ENCODE assay signal across 1 cellular context in the genomic region with DNA sequence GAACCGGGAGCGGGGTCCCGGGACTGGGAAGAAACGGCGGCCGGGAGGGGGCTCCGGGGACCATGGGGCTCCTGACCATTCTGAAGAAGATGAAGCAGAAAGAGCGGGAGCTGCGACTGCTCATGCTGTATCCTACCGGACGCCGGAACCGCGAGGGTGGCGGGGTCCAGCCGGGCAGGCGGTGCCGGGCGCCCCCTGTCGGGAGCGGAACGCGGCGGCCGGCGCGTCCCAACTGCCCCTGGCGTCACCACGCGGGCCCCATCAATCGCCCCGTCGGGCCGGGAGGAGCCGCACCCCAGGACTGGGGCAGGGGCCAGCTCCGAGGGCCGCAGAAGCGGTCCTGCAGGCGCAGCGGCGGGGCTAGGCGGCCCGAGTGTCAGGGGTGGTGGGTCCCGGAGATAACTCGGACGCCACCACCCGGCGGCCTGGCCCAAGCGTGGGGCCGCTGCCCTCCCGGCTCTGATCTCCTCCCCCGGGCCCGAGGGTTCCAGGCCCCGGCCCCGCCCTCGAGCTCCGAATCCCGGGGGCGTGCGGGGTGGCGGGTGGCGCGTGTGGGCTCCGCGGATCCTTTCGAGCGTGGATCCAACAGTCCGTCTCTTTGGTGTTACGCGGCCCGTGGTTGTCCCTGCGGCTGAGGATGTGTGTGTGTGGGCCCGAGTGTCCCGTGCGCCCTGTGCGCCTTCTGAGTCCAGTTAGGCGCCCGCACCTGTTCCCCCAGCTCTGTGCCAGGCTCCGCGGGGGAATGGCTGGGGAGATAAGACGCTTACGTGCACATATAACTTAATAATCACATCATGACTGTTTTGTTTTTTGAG.
TF ChIP-seq lines count a peak whose summit lies in the region.

A gene (plus strand): TSS at position 15 of the 815 bp plus-strand sequence. CDS start 48 bp downstream, at position 63.

TF ChIP-seq in HepG2, 621 proteins besides CTCF, POLR2A, EP300 and RAD21 (continued from another document and continues in another):
- TF ChIP-seq, protein P1, sequence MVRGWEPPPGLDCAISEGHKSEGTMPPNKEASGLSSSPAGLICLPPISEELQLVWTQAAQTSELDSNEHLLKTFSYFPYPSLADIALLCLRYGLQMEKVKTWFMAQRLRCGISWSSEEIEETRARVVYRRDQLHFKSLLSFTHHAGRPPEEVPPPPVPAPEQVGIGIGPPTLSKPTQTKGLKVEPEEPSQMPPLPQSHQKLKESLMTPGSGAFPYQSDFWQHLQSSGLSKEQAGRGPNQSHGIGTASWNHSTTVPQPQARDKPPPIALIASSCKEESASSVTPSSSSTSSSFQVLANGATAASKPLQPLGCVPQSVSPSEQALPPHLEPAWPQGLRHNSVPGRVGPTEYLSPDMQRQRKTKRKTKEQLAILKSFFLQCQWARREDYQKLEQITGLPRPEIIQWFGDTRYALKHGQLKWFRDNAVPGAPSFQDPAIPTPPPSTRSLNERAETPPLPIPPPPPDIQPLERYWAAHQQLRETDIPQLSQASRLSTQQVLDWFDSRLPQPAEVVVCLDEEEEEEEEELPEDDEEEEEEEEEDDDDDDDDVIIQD (CRISPR knock-in tag; IDR thresholded peaks at IDR 0.05; ENCODE audit: low read depth): no peak
- TF ChIP-seq, protein P2, sequence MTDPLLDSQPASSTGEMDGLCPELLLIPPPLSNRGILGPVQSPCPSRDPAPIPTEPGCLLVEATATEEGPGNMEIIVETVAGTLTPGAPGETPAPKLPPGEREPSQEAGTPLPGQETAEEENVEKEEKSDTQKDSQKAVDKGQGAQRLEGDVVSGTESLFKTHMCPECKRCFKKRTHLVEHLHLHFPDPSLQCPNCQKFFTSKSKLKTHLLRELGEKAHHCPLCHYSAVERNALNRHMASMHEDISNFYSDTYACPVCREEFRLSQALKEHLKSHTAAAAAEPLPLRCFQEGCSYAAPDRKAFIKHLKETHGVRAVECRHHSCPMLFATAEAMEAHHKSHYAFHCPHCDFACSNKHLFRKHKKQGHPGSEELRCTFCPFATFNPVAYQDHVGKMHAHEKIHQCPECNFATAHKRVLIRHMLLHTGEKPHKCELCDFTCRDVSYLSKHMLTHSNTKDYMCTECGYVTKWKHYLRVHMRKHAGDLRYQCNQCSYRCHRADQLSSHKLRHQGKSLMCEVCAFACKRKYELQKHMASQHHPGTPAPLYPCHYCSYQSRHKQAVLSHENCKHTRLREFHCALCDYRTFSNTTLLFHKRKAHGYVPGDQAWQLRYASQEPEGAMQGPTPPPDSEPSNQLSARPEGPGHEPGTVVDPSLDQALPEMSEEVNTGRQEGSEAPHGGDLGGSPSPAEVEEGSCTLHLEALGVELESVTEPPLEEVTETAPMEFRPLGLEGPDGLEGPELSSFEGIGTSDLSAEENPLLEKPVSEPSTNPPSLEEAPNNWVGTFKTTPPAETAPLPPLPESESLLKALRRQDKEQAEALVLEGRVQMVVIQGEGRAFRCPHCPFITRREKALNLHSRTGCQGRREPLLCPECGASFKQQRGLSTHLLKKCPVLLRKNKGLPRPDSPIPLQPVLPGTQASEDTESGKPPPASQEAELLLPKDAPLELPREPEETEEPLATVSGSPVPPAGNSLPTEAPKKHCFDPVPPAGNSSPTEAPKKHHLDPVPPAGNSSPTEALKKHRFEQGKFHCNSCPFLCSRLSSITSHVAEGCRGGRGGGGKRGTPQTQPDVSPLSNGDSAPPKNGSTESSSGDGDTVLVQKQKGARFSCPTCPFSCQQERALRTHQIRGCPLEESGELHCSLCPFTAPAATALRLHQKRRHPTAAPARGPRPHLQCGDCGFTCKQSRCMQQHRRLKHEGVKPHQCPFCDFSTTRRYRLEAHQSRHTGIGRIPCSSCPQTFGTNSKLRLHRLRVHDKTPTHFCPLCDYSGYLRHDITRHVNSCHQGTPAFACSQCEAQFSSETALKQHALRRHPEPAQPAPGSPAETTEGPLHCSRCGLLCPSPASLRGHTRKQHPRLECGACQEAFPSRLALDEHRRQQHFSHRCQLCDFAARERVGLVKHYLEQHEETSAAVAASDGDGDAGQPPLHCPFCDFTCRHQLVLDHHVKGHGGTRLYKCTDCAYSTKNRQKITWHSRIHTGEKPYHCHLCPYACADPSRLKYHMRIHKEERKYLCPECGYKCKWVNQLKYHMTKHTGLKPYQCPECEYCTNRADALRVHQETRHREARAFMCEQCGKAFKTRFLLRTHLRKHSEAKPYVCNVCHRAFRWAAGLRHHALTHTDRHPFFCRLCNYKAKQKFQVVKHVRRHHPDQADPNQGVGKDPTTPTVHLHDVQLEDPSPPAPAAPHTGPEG (CRISPR knock-in tag; IDR thresholded peaks at IDR 0.05): no peak
- peak; percentile 82 for TF ChIP-seq RBM39 (IDR thresholded peaks at IDR 0.05; ENCODE audit: low read depth, low read length, poor library complexity, severe bottlenecking)
- no peak; the same call in 1 of the 2 replicates for TF ChIP-seq TMF1 (CRISPR knock-in tag; IDR thresholded peaks at IDR 0.05; ENCODE audit: low read depth)
- 0 out of 2 replicates have a peak, but pooled peaks have one; percentile 45 for TF ChIP-seq ZNF232 (CRISPR knock-in tag; IDR thresholded peaks at IDR 0.05; ENCODE audit: borderline replicate concordance)
- TF ChIP-seq ZNF20 (CRISPR knock-in tag; IDR thresholded peaks at IDR 0.05): no peak
- TF ChIP-seq ZNF788 (CRISPR knock-in tag; IDR thresholded peaks at IDR 0.05; ENCODE audit: borderline replicate concordance): no peak
- TF ChIP-seq KAT2B (IDR thresholded peaks at IDR 0.05; ENCODE audit: borderline replicate concordance, low read depth, low read length): no peak
- TF ChIP-seq ZNF350 (CRISPR knock-in tag; IDR thresholded peaks at IDR 0.05; ENCODE audit: borderline replicate concordance, low read depth): no peak
- TF ChIP-seq, protein P3, sequence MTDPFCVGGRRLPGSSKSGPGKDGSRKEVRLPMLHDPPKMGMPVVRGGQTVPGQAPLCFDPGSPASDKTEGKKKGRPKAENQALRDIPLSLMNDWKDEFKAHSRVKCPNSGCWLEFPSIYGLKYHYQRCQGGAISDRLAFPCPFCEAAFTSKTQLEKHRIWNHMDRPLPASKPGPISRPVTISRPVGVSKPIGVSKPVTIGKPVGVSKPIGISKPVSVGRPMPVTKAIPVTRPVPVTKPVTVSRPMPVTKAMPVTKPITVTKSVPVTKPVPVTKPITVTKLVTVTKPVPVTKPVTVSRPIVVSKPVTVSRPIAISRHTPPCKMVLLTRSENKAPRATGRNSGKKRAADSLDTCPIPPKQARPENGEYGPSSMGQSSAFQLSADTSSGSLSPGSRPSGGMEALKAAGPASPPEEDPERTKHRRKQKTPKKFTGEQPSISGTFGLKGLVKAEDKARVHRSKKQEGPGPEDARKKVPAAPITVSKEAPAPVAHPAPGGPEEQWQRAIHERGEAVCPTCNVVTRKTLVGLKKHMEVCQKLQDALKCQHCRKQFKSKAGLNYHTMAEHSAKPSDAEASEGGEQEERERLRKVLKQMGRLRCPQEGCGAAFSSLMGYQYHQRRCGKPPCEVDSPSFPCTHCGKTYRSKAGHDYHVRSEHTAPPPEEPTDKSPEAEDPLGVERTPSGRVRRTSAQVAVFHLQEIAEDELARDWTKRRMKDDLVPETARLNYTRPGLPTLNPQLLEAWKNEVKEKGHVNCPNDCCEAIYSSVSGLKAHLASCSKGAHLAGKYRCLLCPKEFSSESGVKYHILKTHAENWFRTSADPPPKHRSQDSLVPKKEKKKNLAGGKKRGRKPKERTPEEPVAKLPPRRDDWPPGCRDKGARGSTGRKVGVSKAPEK (CRISPR knock-in tag; IDR thresholded peaks at IDR 0.05; ENCODE audit: borderline replicate concordance): no peak
- 0 out of 2 replicates have a peak, but pooled peaks have one; percentile 36 for TF ChIP-seq ZSCAN29 (CRISPR knock-in tag; conservative IDR thresholded peaks at IDR 0.05)
- TF ChIP-seq, protein P4, sequence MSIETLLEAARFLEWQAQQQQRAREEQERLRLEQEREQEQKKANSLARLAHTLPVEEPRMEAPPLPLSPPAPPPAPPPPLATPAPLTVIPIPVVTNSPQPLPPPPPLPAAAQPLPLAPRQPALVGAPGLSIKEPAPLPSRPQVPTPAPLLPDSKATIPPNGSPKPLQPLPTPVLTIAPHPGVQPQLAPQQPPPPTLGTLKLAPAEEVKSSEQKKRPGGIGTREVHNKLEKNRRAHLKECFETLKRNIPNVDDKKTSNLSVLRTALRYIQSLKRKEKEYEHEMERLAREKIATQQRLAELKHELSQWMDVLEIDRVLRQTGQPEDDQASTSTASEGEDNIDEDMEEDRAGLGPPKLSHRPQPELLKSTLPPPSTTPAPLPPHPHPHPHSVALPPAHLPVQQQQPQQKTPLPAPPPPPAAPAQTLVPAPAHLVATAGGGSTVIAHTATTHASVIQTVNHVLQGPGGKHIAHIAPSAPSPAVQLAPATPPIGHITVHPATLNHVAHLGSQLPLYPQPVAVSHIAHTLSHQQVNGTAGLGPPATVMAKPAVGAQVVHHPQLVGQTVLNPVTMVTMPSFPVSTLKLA (IDR thresholded peaks at IDR 0.05): 0 out of 2 replicates have a peak, but pooled peaks have one; percentile 1
- peak; percentile 72; the same call in 1 of the 2 replicates for TF ChIP-seq ZNF878 (CRISPR knock-in tag; IDR thresholded peaks at IDR 0.05)
- peak; percentile 25; the same call in 1 of the 2 replicates for TF ChIP-seq ESRRA (CRISPR knock-in tag; IDR thresholded peaks at IDR 0.05; ENCODE audit: low read depth)
- no peak for TF ChIP-seq BCL6 (CRISPR knock-in tag; IDR thresholded peaks at IDR 0.05)
- TF ChIP-seq SRY (CRISPR knock-in tag; IDR thresholded peaks at IDR 0.05): no peak; the same call in 1 of the 2 replicates
- TF ChIP-seq, protein P5, sequence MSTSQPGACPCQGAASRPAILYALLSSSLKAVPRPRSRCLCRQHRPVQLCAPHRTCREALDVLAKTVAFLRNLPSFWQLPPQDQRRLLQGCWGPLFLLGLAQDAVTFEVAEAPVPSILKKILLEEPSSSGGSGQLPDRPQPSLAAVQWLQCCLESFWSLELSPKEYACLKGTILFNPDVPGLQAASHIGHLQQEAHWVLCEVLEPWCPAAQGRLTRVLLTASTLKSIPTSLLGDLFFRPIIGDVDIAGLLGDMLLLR (CRISPR knock-in tag; IDR thresholded peaks at IDR 0.05): no peak; the same call in 1 of the 2 replicates
- TF ChIP-seq SUZ12 (IDR thresholded peaks at IDR 0.05; ENCODE audit: low read depth, low read length): no peak
- no peak for TF ChIP-seq TGIF2 (CRISPR knock-in tag; IDR thresholded peaks at IDR 0.05)
- no peak for TF ChIP-seq MLLT10 (CRISPR knock-in tag; IDR thresholded peaks at IDR 0.05)
- TF ChIP-seq, protein P6, sequence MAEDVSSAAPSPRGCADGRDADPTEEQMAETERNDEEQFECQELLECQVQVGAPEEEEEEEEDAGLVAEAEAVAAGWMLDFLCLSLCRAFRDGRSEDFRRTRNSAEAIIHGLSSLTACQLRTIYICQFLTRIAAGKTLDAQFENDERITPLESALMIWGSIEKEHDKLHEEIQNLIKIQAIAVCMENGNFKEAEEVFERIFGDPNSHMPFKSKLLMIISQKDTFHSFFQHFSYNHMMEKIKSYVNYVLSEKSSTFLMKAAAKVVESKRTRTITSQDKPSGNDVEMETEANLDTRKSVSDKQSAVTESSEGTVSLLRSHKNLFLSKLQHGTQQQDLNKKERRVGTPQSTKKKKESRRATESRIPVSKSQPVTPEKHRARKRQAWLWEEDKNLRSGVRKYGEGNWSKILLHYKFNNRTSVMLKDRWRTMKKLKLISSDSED (CRISPR knock-in tag; IDR thresholded peaks at IDR 0.05): no peak
- TF ChIP-seq, protein P7, sequence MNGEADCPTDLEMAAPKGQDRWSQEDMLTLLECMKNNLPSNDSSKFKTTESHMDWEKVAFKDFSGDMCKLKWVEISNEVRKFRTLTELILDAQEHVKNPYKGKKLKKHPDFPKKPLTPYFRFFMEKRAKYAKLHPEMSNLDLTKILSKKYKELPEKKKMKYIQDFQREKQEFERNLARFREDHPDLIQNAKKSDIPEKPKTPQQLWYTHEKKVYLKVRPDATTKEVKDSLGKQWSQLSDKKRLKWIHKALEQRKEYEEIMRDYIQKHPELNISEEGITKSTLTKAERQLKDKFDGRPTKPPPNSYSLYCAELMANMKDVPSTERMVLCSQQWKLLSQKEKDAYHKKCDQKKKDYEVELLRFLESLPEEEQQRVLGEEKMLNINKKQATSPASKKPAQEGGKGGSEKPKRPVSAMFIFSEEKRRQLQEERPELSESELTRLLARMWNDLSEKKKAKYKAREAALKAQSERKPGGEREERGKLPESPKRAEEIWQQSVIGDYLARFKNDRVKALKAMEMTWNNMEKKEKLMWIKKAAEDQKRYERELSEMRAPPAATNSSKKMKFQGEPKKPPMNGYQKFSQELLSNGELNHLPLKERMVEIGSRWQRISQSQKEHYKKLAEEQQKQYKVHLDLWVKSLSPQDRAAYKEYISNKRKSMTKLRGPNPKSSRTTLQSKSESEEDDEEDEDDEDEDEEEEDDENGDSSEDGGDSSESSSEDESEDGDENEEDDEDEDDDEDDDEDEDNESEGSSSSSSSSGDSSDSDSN (CRISPR knock-in tag; IDR thresholded peaks at IDR 0.05): peak; percentile 51; the same call in 1 of the 2 replicates
- TF ChIP-seq, protein P8, sequence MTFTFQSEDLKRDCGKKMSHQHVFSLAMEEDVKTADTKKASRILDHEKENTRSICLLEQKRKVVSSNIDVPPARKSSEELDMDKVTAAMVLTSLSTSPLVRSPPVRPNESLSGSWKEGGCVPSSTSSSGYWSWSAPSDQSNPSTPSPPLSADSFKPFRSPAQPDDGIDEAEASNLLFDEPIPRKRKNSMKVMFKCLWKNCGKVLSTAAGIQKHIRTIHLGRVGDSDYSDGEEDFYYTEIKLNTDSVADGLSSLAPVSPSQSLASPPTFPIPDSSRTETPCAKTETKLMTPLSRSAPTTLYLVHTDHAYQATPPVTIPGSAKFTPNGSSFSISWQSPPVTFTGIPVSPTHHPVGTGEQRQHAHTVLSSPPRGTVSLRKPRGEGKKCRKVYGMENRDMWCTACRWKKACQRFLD (CRISPR knock-in tag; IDR thresholded peaks at IDR 0.05; ENCODE audit: borderline replicate concordance): peak; percentile 67; the same call in 1 of the 2 replicates
- no peak for TF ChIP-seq ZNF569 (CRISPR knock-in tag; IDR thresholded peaks at IDR 0.05; ENCODE audit: borderline replicate concordance)
- no peak for TF ChIP-seq ZNF75D (CRISPR knock-in tag; IDR thresholded peaks at IDR 0.05; ENCODE audit: borderline replicate concordance)
- TF ChIP-seq, protein P9, sequence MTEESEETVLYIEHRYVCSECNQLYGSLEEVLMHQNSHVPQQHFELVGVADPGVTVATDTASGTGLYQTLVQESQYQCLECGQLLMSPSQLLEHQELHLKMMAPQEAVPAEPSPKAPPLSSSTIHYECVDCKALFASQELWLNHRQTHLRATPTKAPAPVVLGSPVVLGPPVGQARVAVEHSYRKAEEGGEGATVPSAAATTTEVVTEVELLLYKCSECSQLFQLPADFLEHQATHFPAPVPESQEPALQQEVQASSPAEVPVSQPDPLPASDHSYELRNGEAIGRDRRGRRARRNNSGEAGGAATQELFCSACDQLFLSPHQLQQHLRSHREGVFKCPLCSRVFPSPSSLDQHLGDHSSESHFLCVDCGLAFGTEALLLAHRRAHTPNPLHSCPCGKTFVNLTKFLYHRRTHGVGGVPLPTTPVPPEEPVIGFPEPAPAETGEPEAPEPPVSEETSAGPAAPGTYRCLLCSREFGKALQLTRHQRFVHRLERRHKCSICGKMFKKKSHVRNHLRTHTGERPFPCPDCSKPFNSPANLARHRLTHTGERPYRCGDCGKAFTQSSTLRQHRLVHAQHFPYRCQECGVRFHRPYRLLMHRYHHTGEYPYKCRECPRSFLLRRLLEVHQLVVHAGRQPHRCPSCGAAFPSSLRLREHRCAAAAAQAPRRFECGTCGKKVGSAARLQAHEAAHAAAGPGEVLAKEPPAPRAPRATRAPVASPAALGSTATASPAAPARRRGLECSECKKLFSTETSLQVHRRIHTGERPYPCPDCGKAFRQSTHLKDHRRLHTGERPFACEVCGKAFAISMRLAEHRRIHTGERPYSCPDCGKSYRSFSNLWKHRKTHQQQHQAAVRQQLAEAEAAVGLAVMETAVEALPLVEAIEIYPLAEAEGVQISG (CRISPR knock-in tag; IDR thresholded peaks at IDR 0.05): peak; percentile 65
